In genomic region chr2:11998218-11998617, GRCh38 we compare ENCODE assay signal across 13 cellular contexts.
DNase-seq lines count a peak whose midpoint lies in the region; ATAC-seq and TF ChIP-seq lines count a peak whose summit lies in the region.
"Had no signal": no experiment of that assay in that cellular context is flagged by ENCODE, and none has a peak within 500 bp of the region (broad histone marks: within the 10 kb centered on the region; RNA-seq: fewer than 3 reads in every experiment).

No MANE protein-coding gene starts in this region.

- no peaks in the 10 kb centered on the region for H3K9me3 Mint-ChIP-seq in glutamatergic neuron (ENCODE audit: unreplicated experiment)

- no peaks in the 10 kb centered on the region for H3K36me3 Mint-ChIP-seq in glutamatergic neuron (ENCODE audit: unreplicated experiment)

- DNase-seq in ELR (ENCODE audit: low read depth) (peak; percentile 81), NAMALWA (ENCODE audit: low spot score) (peak; percentile 27), fibroblast of the aortic adventitia (ENCODE audit: low read depth) (peak; percentile 35), SHP77 (lab: John Stamatoyannopoulos, UW) (no peak), glutamatergic neuron (no peak), omental fat pad (ENCODE audit: low spot score) (no peak)
- no peak for DNase-seq in effector CD8-positive, alpha-beta T cell (lab: John Stamatoyannopoulos, UW)
- DNase-seq: anterior cingulate cortex, NCI-H524 treated with DMSO at 0.1 percent for 48 hours, nephron progenitor cell, upper lobe of right lung had no signal

- H3K4me3 ChIP-seq in fibroblast of the aortic adventitia (ENCODE audit: low read depth, low read length) = no peak overlapping the region
- H3K4me3 ChIP-seq: upper lobe of right lung had no signal

- no peak overlapping the region for H3K4me3 Mint-ChIP-seq in glutamatergic neuron (ENCODE audit: unreplicated experiment)
- H3K4me3 Mint-ChIP-seq: nephron progenitor cell had no signal

- H3K27ac Mint-ChIP-seq in glutamatergic neuron (ENCODE audit: unreplicated experiment) = no peak overlapping the region
- H3K27ac Mint-ChIP-seq: IgD-negative memory B cell, nephron progenitor cell had no signal

- ATAC-seq in GM21529 (IDR thresholded peaks at IDR 0.05; ENCODE audit: unreplicated experiment) (peak; percentile 75), omental fat pad (ENCODE audit: low FRiP score) (no peak)
- ATAC-seq: upper lobe of right lung had no signal

- TF ChIP-seq CTCF in fibroblast of the aortic adventitia (IDR thresholded peaks at IDR 0.05; ENCODE audit: insufficient read depth, low read length) (no peak), glutamatergic neuron (IDR thresholded peaks at IDR 0.05; ENCODE audit: partially characterized antibody, unreplicated experiment) (no peak), omental fat pad (IDR thresholded peaks at IDR 0.05) (no peak)

- H3K4me1 Mint-ChIP-seq in glutamatergic neuron (ENCODE audit: low read depth, unreplicated experiment) = no peaks in the 10 kb centered on the region
- H3K4me1 Mint-ChIP-seq: nephron progenitor cell had no signal

- H3K27me3 Mint-ChIP-seq in glutamatergic neuron (ENCODE audit: unreplicated experiment) = peaks cover 5% of the 10 kb centered on the region

Comparison
In these comparisons a context has a peak if more than half of its experiments do, and no peak if none do; other contexts are left out.
1. DNase-seq: peak in ELR (single experiment), NAMALWA (single experiment) and fibroblast of the aortic adventitia (single experiment); none in SHP77 (0 of 2), glutamatergic neuron (single experiment), effector CD8-positive, alpha-beta T cell (single experiment) and omental fat pad (single experiment).